Comparison of ENCODE assay signal across 8 cellular contexts in genomic region chr22:50190182-50190951, GRCh38. TPM values are rescaled to one million over a fixed set of nuclear protein-coding genes. Genes with fewer than 3 reads are reported as not detected.
A peak's percentile ranks its signal among the peaks of the same experiment; 100 is the strongest.
DNase-seq lines count a peak whose midpoint lies in the region; ATAC-seq lines count a peak whose summit lies in the region.

No MANE protein-coding gene starts in this region.

- H3K27me3 Mint-ChIP-seq in dendritic cell treated with granulocyte-macrophage colony-stimulating factor and Interleukin-4, amounts not matched to agents 40 ng/mL and 50 ng/mL, for 4 days: no peaks in the 10 kb centered on the region

- no peaks in the 10 kb centered on the region for H3K9me3 Mint-ChIP-seq in dendritic cell treated with granulocyte-macrophage colony-stimulating factor and Interleukin-4, amounts not matched to agents 40 ng/mL and 50 ng/mL, for 4 days

- ATAC-seq in GM21717 (IDR thresholded peaks at IDR 0.05; ENCODE audit: unreplicated experiment): peak; percentile 35

- DNase-seq in Daoy (ENCODE audit: low read depth) (peak; percentile 73), NAMALWA (ENCODE audit: low spot score) (peak; percentile 95), medulla oblongata (ENCODE audit: extremely low spot score) (peak; percentile 59), HuH-7 (ENCODE audit: low spot score) (no peak)
- peak; percentile 81 for DNase-seq in activated CD4-positive, alpha-beta T cell treated with anti-CD3 and anti-CD28 coated beads for 48 hours
- DNase-seq in stimulated activated CD8-positive, alpha-beta memory T cell treated with anti-CD3 and anti-CD28 coated beads, Interleukin-2, amount 100 ng/mL, for 48 hours (ENCODE audit: low read depth in 2 of 2): peak; percentile 60 to 64

- peak overlapping the region; percentile 83 for H3K4me3 Mint-ChIP-seq in dendritic cell treated with granulocyte-macrophage colony-stimulating factor and Interleukin-4, amounts not matched to agents 40 ng/mL and 50 ng/mL, for 4 days

- intact Hi-C loops in dendritic cell treated with granulocyte-macrophage colony-stimulating factor and Interleukin-4, amounts not matched to agents 40 ng/mL and 50 ng/mL, for 4 days (cut with micrococcal nuclease): loop anchor here (5.0 kb wide), 1 partner anchor 43 kb away; no protein-coding TSS in a partner anchor

- H3K27ac Mint-ChIP-seq in dendritic cell treated with granulocyte-macrophage colony-stimulating factor and Interleukin-4, amounts not matched to agents 40 ng/mL and 50 ng/mL, for 4 days: peak overlapping the region; percentile 95

- peaks cover 76% of the 10 kb centered on the region for H3K4me1 Mint-ChIP-seq in dendritic cell treated with granulocyte-macrophage colony-stimulating factor and Interleukin-4, amounts not matched to agents 40 ng/mL and 50 ng/mL, for 4 days (ENCODE audit: low read depth)

- H3K36me3 Mint-ChIP-seq in dendritic cell treated with granulocyte-macrophage colony-stimulating factor and Interleukin-4, amounts not matched to agents 40 ng/mL and 50 ng/mL, for 4 days (ENCODE audit: low read depth): peaks cover 81% of the 10 kb centered on the region

RNA-seq across cellular contexts. Expression of gene TRABD, which starts 4.7 kb away (rescaled TPM):
- total RNA-seq in Daoy (2014; rRNA removed; shearing (Covaris generic)): 21.8 and 26.3 TPM in 2 replicates

RNA-seq across cellular contexts. Expression of gene SELENOO, which starts 10.4 kb away (rescaled TPM):
- total RNA-seq in Daoy (2014; rRNA removed; shearing (Covaris generic)): 19.1 and 20.5 TPM in 2 replicates

RNA-seq across cellular contexts. Expression of gene PANX2, which starts 19.8 kb away (rescaled TPM):
- 0.48 and 1.5 TPM in 2 replicates for total RNA-seq in Daoy (2014; rRNA removed; shearing (Covaris generic))

RNA-seq across cellular contexts. Expression of gene TUBGCP6, which starts 54.5 kb away (rescaled TPM):
- 9.0 and 17.3 TPM in 2 replicates for total RNA-seq in Daoy (2014; rRNA removed; shearing (Covaris generic))
